22 cellular contexts compared by ENCODE assay signal in the genomic region with DNA sequence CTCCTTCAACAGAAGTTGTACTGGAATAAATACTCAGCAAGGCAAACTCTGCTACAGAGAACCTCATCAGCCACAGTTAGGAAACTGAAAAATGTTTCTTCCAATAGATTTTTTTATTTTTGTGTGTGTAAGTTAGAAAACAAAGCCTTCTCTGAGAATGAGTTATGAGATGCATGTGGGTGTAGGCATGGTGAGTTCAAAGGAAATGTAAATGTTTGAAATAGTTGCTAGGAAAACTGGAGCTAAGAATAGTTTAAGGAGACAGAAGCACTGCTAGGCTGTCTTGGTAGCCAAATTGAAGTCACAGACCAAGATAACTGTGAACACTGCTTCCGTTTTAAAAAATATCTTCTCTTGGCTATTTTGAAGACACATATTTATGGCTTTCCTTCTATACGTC.
"Had no signal": no experiment of that assay in that cellular context is flagged by ENCODE, and none has a peak within 500 bp of the region (broad histone marks: within the 10 kb centered on the region; RNA-seq: fewer than 3 reads in every experiment).

No MANE protein-coding gene starts in this region.

- H3K27ac ChIP-seq: gastroesophageal sphincter, heart right ventricle, prostate gland, right atrium auricular region, stomach, testis, upper lobe of left lung, WERI-Rb-1 had no signal

- H3K27me3 Mint-ChIP-seq: natural killer cell treated with Interleukin-12 subunit alpha and Interleukin-12 subunit beta and Interleukin-15 and Interleukin-18, amount 100 ng/mL, for 72 hours had no signal

- H3K9me3 ChIP-seq: gastroesophageal sphincter, heart right ventricle, prostate gland, right atrium auricular region, stomach, testis, upper lobe of left lung had no signal

- H3K4me1 ChIP-seq: gastroesophageal sphincter, heart right ventricle, prostate gland, right atrium auricular region, stomach, testis, upper lobe of left lung had no signal

- H3K27ac Mint-ChIP-seq: activated T-cell treated with anti-CD3 and anti-CD28 coated beads, Interleukin-2, amount 50 U/mL, for 72 hours; immature natural killer cell; natural killer cell treated with Interleukin-12 subunit alpha and Interleukin-12 subunit beta and Interleukin-15 and Interleukin-18, amount 100 ng/mL, for 72 hours had no signal

- ATAC-seq: activated T-cell treated with anti-CD3 and anti-CD28 coated beads, Interleukin-2, amount 50 U/mL, for 72 hours; esophagus mucosa; gastroesophageal sphincter; heart right ventricle; natural killer cell treated with Interleukin-12 subunit alpha and Interleukin-12 subunit beta and Interleukin-15 and Interleukin-18, amount 100 ng/mL, for 72 hours had no signal

- H3K4me3 Mint-ChIP-seq: activated T-cell treated with anti-CD3 and anti-CD28 coated beads, Interleukin-2, amount 50 U/mL, for 72 hours; immature natural killer cell; natural killer cell treated with Interleukin-12 subunit alpha and Interleukin-12 subunit beta and Interleukin-15 and Interleukin-18, amount 100 ng/mL, for 72 hours had no signal

- H3K4me1 Mint-ChIP-seq: immature natural killer cell had no signal

- H3K27me3 ChIP-seq: gastroesophageal sphincter, heart right ventricle, right atrium auricular region, stomach, testis, upper lobe of left lung had no signal

- H3K4me3 ChIP-seq: gastroesophageal sphincter, heart right ventricle, prostate gland, right atrium auricular region, stomach, testis, upper lobe of left lung had no signal

- H3K36me3 ChIP-seq: gastroesophageal sphincter, heart right ventricle, prostate gland, right atrium auricular region, stomach, upper lobe of left lung, WERI-Rb-1 had no signal

- DNase-seq: activated CD4-positive, alpha-beta T cell treated with anti-CD3 and anti-CD28 coated beads for 1 hour; activated CD8-positive, alpha-beta memory T cell treated with anti-CD3 and anti-CD28 coated beads for 24 hours; activated CD8-positive, alpha-beta memory T cell treated with anti-CD3 and anti-CD28 coated beads, Interleukin-2, amount 50 U/mL, for 48 hours; activated effector memory CD4-positive, alpha-beta T cell treated with anti-CD3 and anti-CD28 coated beads, Interleukin-2, amount 50 U/mL, for 16 hours; activated naive CD4-positive, alpha-beta T cell treated with anti-CD3 and anti-CD28 coated beads, Interleukin-2, amount 50 U/mL, for 16 hours; activated T-cell treated with anti-CD3 and anti-CD28 coated beads, Interleukin-2, amount 50 U/mL, for 72 hours; aorta; effector CD4-positive, alpha-beta T cell; heart right ventricle; immature natural killer cell; mesenchymal stem cell; stimulated activated CD4-positive, alpha-beta T cell treated with anti-CD3 and anti-CD28 coated beads, Interleukin-2, amount 100 ng/mL, for 48 hours; stomach; T-helper 2 cell; testis; upper lobe of left lung; WERI-Rb-1 had no signal
